ENCODE assay signal across 3 cellular contexts in the genomic region with DNA sequence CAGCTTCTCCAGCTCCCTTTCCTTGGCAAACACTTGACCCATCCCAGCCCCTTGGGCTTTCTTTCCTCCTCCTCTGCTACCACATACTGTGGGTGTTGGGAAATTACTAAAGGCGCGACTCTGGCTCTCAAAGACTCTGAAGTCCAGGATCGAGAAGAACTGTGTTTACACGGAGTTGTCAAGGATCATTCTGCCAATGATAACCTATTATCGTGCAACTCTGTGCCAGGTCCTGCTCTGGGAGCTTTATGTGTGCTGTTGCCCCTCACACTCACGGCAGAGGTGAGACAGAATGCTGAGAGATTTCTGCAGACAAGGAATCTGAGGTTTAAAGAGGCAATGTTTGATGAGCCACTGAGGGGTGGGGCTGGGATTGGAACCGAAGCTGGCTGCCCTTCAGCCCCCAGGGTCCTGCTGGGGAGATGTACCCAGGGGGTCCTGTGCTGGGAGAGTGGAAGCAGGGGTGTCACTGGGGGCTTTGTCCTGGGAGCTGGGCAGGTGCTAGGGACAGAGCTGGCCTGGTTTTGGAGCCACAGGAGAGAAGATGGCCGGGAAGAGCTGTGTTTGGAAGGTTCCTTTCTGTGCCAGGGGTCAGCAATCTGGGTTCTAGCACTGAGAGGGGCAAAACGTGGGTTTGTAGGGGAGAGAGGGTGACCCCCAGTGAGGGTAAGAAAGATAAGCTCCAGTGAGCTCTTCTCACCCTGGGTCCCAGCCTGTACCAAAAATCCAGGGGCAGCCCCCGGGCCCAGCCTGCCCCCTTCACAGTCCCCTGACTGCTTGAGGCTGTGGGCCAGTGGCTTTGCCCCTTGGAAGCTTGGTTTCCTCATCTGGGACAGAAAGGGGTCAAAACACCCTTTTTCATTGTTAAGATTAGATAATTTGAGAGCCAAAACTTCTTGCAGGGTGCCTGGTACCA.
TF ChIP-seq lines count a peak whose summit lies in the region.

No MANE protein-coding gene starts in this region.

TF ChIP-seq in SK-N-SH, 30 proteins besides CTCF, POLR2A, EP300 and RAD21:
- TF ChIP-seq, protein P1, sequence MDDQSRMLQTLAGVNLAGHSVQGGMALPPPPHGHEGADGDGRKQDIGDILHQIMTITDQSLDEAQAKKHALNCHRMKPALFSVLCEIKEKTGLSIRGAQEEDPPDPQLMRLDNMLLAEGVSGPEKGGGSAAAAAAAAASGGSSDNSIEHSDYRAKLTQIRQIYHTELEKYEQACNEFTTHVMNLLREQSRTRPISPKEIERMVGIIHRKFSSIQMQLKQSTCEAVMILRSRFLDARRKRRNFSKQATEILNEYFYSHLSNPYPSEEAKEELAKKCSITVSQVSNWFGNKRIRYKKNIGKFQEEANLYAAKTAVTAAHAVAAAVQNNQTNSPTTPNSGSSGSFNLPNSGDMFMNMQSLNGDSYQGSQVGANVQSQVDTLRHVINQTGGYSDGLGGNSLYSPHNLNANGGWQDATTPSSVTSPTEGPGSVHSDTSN (IDR thresholded peaks at IDR 0.05), result no peak
- no peak for TF ChIP-seq RFX5 (IDR thresholded peaks at IDR 0.05; ENCODE audit: low read length)
- no peak for TF ChIP-seq MEF2A (IDR thresholded peaks at IDR 0.05; ENCODE audit: borderline replicate concordance, low read depth)

TF ChIP-seq in SK-N-SH treated with all-trans-retinoic acid at 6 μM for 48 hours, 23 proteins besides CTCF, POLR2A, EP300 and RAD21 (continued from another document):
- TF ChIP-seq, protein P2, sequence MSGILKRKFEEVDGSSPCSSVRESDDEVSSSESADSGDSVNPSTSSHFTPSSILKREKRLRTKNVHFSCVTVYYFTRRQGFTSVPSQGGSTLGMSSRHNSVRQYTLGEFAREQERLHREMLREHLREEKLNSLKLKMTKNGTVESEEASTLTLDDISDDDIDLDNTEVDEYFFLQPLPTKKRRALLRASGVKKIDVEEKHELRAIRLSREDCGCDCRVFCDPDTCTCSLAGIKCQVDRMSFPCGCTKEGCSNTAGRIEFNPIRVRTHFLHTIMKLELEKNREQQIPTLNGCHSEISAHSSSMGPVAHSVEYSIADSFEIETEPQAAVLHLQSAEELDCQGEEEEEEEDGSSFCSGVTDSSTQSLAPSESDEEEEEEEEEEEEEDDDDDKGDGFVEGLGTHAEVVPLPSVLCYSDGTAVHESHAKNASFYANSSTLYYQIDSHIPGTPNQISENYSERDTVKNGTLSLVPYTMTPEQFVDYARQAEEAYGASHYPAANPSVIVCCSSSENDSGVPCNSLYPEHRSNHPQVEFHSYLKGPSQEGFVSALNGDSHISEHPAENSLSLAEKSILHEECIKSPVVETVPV (CRISPR knock-in tag; IDR thresholded peaks at IDR 0.05), result no peak
- TF ChIP-seq PPARA (CRISPR knock-in tag; IDR thresholded peaks at IDR 0.05; ENCODE audit: borderline replicate concordance), result no peak
- TF ChIP-seq, protein P3, sequence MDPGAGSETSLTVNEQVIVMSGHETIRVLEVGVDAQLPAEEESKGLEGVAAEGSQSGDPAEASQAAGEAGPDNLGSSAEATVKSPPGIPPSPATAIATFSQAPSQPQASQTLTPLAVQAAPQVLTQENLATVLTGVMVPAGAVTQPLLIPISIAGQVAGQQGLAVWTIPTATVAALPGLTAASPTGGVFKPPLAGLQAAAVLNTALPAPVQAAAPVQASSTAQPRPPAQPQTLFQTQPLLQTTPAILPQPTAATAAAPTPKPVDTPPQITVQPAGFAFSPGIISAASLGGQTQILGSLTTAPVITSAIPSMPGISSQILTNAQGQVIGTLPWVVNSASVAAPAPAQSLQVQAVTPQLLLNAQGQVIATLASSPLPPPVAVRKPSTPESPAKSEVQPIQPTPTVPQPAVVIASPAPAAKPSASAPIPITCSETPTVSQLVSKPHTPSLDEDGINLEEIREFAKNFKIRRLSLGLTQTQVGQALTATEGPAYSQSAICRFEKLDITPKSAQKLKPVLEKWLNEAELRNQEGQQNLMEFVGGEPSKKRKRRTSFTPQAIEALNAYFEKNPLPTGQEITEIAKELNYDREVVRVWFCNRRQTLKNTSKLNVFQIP (CRISPR knock-in tag; IDR thresholded peaks at IDR 0.05; ENCODE audit: borderline replicate concordance, low read depth), result no peak
- TF ChIP-seq ZC3H10 (CRISPR knock-in tag; IDR thresholded peaks at IDR 0.05), result no peak
- TF ChIP-seq, protein P4, sequence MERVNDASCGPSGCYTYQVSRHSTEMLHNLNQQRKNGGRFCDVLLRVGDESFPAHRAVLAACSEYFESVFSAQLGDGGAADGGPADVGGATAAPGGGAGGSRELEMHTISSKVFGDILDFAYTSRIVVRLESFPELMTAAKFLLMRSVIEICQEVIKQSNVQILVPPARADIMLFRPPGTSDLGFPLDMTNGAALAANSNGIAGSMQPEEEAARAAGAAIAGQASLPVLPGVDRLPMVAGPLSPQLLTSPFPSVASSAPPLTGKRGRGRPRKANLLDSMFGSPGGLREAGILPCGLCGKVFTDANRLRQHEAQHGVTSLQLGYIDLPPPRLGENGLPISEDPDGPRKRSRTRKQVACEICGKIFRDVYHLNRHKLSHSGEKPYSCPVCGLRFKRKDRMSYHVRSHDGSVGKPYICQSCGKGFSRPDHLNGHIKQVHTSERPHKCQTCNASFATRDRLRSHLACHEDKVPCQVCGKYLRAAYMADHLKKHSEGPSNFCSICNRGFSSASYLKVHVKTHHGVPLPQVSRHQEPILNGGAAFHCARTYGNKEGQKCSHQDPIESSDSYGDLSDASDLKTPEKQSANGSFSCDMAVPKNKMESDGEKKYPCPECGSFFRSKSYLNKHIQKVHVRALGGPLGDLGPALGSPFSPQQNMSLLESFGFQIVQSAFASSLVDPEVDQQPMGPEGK (CRISPR knock-in tag; IDR thresholded peaks at IDR 0.05; ENCODE audit: borderline replicate concordance), result no peak
- TF ChIP-seq ZNF565 (CRISPR knock-in tag; conservative IDR thresholded peaks at IDR 0.05; ENCODE audit: low read depth), result no peak
- TF ChIP-seq ZNF8 (CRISPR knock-in tag; IDR thresholded peaks at IDR 0.05), result no peak
- TF ChIP-seq ISL1 (CRISPR knock-in tag; IDR thresholded peaks at IDR 0.05), result no peak
- TF ChIP-seq, protein P5, sequence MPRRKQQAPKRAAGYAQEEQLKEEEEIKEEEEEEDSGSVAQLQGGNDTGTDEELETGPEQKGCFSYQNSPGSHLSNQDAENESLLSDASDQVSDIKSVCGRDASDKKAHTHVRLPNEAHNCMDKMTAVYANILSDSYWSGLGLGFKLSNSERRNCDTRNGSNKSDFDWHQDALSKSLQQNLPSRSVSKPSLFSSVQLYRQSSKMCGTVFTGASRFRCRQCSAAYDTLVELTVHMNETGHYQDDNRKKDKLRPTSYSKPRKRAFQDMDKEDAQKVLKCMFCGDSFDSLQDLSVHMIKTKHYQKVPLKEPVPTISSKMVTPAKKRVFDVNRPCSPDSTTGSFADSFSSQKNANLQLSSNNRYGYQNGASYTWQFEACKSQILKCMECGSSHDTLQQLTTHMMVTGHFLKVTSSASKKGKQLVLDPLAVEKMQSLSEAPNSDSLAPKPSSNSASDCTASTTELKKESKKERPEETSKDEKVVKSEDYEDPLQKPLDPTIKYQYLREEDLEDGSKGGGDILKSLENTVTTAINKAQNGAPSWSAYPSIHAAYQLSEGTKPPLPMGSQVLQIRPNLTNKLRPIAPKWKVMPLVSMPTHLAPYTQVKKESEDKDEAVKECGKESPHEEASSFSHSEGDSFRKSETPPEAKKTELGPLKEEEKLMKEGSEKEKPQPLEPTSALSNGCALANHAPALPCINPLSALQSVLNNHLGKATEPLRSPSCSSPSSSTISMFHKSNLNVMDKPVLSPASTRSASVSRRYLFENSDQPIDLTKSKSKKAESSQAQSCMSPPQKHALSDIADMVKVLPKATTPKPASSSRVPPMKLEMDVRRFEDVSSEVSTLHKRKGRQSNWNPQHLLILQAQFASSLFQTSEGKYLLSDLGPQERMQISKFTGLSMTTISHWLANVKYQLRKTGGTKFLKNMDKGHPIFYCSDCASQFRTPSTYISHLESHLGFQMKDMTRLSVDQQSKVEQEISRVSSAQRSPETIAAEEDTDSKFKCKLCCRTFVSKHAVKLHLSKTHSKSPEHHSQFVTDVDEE (CRISPR knock-in tag; IDR thresholded peaks at IDR 0.05), result no peak
- no peak for TF ChIP-seq ESRRG (CRISPR knock-in tag; IDR thresholded peaks at IDR 0.05)
- TF ChIP-seq TCF4 (CRISPR knock-in tag; IDR thresholded peaks at IDR 0.05; ENCODE audit: borderline replicate concordance), result no peak

TF ChIP-seq in HepG2, 621 proteins besides CTCF, POLR2A, EP300 and RAD21 (continued from another document):
- TF ChIP-seq, protein P6, sequence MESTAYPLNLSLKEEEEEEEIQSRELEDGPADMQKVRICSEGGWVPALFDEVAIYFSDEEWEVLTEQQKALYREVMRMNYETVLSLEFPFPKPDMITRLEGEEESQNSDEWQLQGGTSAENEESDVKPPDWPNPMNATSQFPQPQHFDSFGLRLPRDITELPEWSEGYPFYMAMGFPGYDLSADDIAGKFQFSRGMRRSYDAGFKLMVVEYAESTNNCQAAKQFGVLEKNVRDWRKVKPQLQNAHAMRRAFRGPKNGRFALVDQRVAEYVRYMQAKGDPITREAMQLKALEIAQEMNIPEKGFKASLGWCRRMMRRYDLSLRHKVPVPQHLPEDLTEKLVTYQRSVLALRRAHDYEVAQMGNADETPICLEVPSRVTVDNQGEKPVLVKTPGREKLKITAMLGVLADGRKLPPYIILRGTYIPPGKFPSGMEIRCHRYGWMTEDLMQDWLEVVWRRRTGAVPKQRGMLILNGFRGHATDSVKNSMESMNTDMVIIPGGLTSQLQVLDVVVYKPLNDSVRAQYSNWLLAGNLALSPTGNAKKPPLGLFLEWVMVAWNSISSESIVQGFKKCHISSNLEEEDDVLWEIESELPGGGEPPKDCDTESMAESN (CRISPR knock-in tag; conservative IDR thresholded peaks at IDR 0.05), result no peak
- TF ChIP-seq, protein P7, sequence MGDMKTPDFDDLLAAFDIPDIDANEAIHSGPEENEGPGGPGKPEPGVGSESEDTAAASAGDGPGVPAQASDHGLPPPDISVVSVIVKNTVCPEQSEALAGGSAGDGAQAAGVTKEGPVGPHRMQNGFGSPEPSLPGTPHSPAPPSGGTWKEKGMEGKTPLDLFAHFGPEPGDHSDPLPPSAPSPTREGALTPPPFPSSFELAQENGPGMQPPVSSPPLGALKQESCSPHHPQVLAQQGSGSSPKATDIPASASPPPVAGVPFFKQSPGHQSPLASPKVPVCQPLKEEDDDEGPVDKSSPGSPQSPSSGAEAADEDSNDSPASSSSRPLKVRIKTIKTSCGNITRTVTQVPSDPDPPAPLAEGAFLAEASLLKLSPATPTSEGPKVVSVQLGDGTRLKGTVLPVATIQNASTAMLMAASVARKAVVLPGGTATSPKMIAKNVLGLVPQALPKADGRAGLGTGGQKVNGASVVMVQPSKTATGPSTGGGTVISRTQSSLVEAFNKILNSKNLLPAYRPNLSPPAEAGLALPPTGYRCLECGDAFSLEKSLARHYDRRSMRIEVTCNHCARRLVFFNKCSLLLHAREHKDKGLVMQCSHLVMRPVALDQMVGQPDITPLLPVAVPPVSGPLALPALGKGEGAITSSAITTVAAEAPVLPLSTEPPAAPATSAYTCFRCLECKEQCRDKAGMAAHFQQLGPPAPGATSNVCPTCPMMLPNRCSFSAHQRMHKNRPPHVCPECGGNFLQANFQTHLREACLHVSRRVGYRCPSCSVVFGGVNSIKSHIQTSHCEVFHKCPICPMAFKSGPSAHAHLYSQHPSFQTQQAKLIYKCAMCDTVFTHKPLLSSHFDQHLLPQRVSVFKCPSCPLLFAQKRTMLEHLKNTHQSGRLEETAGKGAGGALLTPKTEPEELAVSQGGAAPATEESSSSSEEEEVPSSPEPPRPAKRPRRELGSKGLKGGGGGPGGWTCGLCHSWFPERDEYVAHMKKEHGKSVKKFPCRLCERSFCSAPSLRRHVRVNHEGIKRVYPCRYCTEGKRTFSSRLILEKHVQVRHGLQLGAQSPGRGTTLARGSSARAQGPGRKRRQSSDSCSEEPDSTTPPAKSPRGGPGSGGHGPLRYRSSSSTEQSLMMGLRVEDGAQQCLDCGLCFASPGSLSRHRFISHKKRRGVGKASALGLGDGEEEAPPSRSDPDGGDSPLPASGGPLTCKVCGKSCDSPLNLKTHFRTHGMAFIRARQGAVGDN (CRISPR knock-in tag; IDR thresholded peaks at IDR 0.05), result peak; percentile 30
- 0 out of 2 replicates have a peak, but pooled peaks have one; percentile 5 for TF ChIP-seq ZBTB7B (CRISPR knock-in tag; IDR thresholded peaks at IDR 0.05)
